1 cellular context compared by ENCODE assay signal in the genomic region with DNA sequence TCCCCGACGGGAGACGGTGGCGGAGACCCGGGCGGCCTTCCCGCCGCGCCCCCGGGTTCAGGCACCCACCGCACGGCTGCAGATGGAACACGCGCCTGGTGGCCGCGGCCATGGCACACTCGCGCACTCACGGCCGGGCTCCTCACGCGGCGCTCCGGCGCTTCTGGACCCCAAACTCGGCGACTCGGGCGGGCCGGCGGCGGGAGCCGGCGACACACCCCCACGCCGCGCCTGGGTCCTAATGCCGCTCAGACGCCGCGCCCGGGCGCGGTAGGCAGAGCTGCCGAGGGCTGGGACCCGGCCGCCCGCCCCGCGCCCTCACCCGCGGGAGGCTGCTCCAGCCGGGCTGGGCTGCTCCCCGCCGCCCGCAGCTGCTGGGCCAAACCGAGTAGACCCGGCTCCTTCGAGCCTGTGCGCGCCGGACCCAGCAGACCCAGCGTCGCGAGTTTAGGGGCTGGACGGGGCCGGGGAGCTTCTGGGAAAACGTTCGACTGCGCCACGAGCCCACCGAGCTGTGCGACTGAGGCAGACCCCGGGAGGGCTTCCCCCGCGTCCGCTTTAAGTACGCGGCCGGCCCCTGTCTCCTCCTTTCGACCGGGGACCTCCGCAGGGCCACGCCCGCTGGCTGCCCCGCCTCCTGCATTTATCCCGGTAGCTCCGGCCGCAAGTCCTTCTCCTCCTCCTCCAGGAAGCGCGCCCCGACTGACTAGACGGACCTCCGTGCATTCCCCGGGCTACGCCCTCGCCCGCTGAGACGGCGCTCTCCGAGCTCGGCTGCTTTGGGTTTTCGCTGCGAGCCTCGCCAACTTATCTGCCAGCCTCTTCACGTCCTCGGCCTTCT.
TF ChIP-seq lines count a peak whose summit lies in the region.

A gene (minus strand): TSS at position 165 of the 841 bp plus-strand sequence. CDS start 53 bp downstream, at position 112.

TF ChIP-seq in HepG2, 621 proteins besides CTCF, POLR2A, EP300 and RAD21 (continued from another document and continues in another):
- no peak for TF ChIP-seq ZNF75D (CRISPR knock-in tag; IDR thresholded peaks at IDR 0.05; ENCODE audit: borderline replicate concordance)
- TF ChIP-seq CAMTA2 (CRISPR knock-in tag; IDR thresholded peaks at IDR 0.05; ENCODE audit: borderline replicate concordance), result no peak
- no peak for TF ChIP-seq ZFP41 (CRISPR knock-in tag; IDR thresholded peaks at IDR 0.05; ENCODE audit: borderline replicate concordance)
- TF ChIP-seq ZNF567 (CRISPR knock-in tag; IDR thresholded peaks at IDR 0.05; ENCODE audit: borderline replicate concordance), result no peak
- peak; percentile 63 for TF ChIP-seq PHF21A (CRISPR knock-in tag; IDR thresholded peaks at IDR 0.05)
- TF ChIP-seq ELF3 (CRISPR knock-in tag; IDR thresholded peaks at IDR 0.05), result peak; percentile 55
- TF ChIP-seq HNRNPK (IDR thresholded peaks at IDR 0.05; ENCODE audit: low read depth, low read length, poor library complexity, severe bottlenecking), result no peak
- TF ChIP-seq, protein P1, sequence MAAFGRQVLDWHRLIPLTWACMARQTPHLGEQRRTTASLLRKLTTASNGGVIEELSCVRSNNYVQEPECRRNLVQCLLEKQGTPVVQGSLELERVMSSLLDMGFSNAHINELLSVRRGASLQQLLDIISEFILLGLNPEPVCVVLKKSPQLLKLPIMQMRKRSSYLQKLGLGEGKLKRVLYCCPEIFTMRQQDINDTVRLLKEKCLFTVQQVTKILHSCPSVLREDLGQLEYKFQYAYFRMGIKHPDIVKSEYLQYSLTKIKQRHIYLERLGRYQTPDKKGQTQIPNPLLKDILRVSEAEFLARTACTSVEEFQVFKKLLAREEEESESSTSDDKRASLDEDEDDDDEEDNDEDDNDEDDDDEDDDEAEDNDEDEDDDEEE (CRISPR knock-in tag; IDR thresholded peaks at IDR 0.05), result peak; percentile 72; the same call in 1 of the 2 replicates
- TF ChIP-seq PHF5A (CRISPR knock-in tag; IDR thresholded peaks at IDR 0.05; ENCODE audit: low read depth, unreplicated experiment), result peak; percentile 13
- TF ChIP-seq, protein P2, sequence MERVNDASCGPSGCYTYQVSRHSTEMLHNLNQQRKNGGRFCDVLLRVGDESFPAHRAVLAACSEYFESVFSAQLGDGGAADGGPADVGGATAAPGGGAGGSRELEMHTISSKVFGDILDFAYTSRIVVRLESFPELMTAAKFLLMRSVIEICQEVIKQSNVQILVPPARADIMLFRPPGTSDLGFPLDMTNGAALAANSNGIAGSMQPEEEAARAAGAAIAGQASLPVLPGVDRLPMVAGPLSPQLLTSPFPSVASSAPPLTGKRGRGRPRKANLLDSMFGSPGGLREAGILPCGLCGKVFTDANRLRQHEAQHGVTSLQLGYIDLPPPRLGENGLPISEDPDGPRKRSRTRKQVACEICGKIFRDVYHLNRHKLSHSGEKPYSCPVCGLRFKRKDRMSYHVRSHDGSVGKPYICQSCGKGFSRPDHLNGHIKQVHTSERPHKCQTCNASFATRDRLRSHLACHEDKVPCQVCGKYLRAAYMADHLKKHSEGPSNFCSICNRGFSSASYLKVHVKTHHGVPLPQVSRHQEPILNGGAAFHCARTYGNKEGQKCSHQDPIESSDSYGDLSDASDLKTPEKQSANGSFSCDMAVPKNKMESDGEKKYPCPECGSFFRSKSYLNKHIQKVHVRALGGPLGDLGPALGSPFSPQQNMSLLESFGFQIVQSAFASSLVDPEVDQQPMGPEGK (CRISPR knock-in tag; IDR thresholded peaks at IDR 0.05), result 0 out of 2 replicates have a peak, but pooled peaks have one; percentile 6
- peak; percentile 7; the same call in 1 of the 2 replicates for TF ChIP-seq NFYC (CRISPR knock-in tag; IDR thresholded peaks at IDR 0.05)
- TF ChIP-seq, protein P3, sequence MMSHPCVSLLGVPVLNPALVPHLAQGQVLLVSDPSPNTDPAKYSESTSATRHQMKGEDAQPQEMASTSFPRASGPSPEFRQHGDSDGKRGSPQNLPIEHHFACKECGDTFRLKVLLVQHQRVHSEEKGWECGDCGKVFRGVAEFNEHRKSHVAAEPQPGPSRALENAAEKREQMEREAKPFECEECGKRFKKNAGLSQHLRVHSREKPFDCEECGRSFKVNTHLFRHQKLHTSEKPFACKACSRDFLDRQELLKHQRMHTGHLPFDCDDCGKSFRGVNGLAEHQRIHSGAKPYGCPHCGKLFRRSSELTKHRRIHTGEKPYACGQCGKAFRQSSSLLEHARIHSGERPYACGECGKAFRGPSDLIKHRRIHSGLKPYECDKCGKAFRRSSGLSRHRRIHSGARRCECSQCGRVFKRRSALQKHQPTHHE (CRISPR knock-in tag; IDR thresholded peaks at IDR 0.05; ENCODE audit: borderline replicate concordance), result peak; percentile 44; the same call in 1 of the 2 replicates
- peak; percentile 65; the same call in 1 of the 2 replicates for TF ChIP-seq ZNF160 (CRISPR knock-in tag; IDR thresholded peaks at IDR 0.05)
- peak; percentile 71 for TF ChIP-seq ZNF274 (CRISPR knock-in tag; IDR thresholded peaks at IDR 0.05)
- TF ChIP-seq, protein P4, sequence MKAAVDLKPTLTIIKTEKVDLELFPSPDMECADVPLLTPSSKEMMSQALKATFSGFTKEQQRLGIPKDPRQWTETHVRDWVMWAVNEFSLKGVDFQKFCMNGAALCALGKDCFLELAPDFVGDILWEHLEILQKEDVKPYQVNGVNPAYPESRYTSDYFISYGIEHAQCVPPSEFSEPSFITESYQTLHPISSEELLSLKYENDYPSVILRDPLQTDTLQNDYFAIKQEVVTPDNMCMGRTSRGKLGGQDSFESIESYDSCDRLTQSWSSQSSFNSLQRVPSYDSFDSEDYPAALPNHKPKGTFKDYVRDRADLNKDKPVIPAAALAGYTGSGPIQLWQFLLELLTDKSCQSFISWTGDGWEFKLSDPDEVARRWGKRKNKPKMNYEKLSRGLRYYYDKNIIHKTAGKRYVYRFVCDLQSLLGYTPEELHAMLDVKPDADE (CRISPR knock-in tag; IDR thresholded peaks at IDR 0.05), result peak; percentile 93; the same call in 1 of the 2 replicates
- peak; percentile 35; the same call in 1 of the 2 replicates for TF ChIP-seq ZNF451 (CRISPR knock-in tag; IDR thresholded peaks at IDR 0.05)
- TF ChIP-seq AGO2 (optimal IDR thresholded peaks at IDR 0.05; ENCODE audit: low read depth, low read length), result no peak
- TF ChIP-seq, protein P5, sequence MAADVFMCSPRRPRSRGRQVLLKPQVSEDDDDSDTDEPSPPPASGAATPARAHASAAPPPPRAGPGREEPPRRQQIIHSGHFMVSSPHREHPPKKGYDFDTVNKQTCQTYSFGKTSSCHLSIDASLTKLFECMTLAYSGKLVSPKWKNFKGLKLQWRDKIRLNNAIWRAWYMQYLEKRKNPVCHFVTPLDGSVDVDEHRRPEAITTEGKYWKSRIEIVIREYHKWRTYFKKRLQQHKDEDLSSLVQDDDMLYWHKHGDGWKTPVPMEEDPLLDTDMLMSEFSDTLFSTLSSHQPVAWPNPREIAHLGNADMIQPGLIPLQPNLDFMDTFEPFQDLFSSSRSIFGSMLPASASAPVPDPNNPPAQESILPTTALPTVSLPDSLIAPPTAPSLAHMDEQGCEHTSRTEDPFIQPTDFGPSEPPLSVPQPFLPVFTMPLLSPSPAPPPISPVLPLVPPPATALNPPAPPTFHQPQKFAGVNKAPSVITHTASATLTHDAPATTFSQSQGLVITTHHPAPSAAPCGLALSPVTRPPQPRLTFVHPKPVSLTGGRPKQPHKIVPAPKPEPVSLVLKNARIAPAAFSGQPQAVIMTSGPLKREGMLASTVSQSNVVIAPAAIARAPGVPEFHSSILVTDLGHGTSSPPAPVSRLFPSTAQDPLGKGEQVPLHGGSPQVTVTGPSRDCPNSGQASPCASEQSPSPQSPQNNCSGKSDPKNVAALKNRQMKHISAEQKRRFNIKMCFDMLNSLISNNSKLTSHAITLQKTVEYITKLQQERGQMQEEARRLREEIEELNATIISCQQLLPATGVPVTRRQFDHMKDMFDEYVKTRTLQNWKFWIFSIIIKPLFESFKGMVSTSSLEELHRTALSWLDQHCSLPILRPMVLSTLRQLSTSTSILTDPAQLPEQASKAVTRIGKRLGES (CRISPR knock-in tag; IDR thresholded peaks at IDR 0.05; ENCODE audit: borderline replicate concordance), result no peak
- TF ChIP-seq ZNF614 (CRISPR knock-in tag; IDR thresholded peaks at IDR 0.05; ENCODE audit: borderline replicate concordance), result peak; percentile 44; the same call in 1 of the 2 replicates
- TF ChIP-seq ZNF235 (CRISPR knock-in tag; IDR thresholded peaks at IDR 0.05; ENCODE audit: borderline replicate concordance), result no peak; the same call in 1 of the 2 replicates
- TF ChIP-seq HES4 (CRISPR knock-in tag; IDR thresholded peaks at IDR 0.05; ENCODE audit: borderline replicate concordance), result peak; percentile 40; the same call in 1 of the 2 replicates
- no peak for TF ChIP-seq NCOA5 (CRISPR knock-in tag; IDR thresholded peaks at IDR 0.05)
- TF ChIP-seq SNAPC2 (CRISPR knock-in tag; IDR thresholded peaks at IDR 0.05), result peak; percentile 61; the same call in 1 of the 2 replicates
- TF ChIP-seq, protein P6, sequence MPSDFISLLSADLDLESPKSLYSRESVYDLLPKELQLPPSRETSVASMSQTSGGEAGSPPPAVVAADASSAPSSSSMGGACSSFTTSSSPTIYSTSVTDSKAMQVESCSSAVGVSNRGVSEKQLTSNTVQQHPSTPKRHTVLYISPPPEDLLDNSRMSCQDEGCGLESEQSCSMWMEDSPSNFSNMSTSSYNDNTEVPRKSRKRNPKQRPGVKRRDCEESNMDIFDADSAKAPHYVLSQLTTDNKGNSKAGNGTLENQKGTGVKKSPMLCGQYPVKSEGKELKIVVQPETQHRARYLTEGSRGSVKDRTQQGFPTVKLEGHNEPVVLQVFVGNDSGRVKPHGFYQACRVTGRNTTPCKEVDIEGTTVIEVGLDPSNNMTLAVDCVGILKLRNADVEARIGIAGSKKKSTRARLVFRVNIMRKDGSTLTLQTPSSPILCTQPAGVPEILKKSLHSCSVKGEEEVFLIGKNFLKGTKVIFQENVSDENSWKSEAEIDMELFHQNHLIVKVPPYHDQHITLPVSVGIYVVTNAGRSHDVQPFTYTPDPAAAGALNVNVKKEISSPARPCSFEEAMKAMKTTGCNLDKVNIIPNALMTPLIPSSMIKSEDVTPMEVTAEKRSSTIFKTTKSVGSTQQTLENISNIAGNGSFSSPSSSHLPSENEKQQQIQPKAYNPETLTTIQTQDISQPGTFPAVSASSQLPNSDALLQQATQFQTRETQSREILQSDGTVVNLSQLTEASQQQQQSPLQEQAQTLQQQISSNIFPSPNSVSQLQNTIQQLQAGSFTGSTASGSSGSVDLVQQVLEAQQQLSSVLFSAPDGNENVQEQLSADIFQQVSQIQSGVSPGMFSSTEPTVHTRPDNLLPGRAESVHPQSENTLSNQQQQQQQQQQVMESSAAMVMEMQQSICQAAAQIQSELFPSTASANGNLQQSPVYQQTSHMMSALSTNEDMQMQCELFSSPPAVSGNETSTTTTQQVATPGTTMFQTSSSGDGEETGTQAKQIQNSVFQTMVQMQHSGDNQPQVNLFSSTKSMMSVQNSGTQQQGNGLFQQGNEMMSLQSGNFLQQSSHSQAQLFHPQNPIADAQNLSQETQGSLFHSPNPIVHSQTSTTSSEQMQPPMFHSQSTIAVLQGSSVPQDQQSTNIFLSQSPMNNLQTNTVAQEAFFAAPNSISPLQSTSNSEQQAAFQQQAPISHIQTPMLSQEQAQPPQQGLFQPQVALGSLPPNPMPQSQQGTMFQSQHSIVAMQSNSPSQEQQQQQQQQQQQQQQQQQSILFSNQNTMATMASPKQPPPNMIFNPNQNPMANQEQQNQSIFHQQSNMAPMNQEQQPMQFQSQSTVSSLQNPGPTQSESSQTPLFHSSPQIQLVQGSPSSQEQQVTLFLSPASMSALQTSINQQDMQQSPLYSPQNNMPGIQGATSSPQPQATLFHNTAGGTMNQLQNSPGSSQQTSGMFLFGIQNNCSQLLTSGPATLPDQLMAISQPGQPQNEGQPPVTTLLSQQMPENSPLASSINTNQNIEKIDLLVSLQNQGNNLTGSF (CRISPR knock-in tag; IDR thresholded peaks at IDR 0.05), result peak; percentile 23; the same call in 1 of the 2 replicates
- TF ChIP-seq ZNF629 (CRISPR knock-in tag; conservative IDR thresholded peaks at IDR 0.05), result 0 out of 2 replicates have a peak, but pooled peaks have one; percentile 6
- TF ChIP-seq, protein P7, sequence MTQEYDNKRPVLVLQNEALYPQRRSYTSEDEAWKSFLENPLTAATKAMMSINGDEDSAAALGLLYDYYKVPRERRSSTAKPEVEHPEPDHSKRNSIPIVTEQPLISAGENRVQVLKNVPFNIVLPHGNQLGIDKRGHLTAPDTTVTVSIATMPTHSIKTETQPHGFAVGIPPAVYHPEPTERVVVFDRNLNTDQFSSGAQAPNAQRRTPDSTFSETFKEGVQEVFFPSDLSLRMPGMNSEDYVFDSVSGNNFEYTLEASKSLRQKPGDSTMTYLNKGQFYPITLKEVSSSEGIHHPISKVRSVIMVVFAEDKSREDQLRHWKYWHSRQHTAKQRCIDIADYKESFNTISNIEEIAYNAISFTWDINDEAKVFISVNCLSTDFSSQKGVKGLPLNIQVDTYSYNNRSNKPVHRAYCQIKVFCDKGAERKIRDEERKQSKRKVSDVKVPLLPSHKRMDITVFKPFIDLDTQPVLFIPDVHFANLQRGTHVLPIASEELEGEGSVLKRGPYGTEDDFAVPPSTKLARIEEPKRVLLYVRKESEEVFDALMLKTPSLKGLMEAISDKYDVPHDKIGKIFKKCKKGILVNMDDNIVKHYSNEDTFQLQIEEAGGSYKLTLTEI (CRISPR knock-in tag; conservative IDR thresholded peaks at IDR 0.05), result no peak
- no peak for TF ChIP-seq HNF4A (CRISPR knock-in tag; IDR thresholded peaks at IDR 0.05)
- peak; percentile 62 for TF ChIP-seq IKZF4 (CRISPR knock-in tag; IDR thresholded peaks at IDR 0.05; ENCODE audit: borderline replicate concordance, low read depth, not compliant biosample characterization)
- TF ChIP-seq EED (CRISPR knock-in tag; IDR thresholded peaks at IDR 0.05), result peak; percentile 86
- no peak; the same call in 1 of the 2 replicates for TF ChIP-seq ETV6 (CRISPR knock-in tag; conservative IDR thresholded peaks at IDR 0.05)
- TF ChIP-seq KMT2A (CRISPR knock-in tag; IDR thresholded peaks at IDR 0.05), result peak; percentile 70
- peak; percentile 69; the same call in 1 of the 2 replicates for TF ChIP-seq ZFP90 (CRISPR knock-in tag; IDR thresholded peaks at IDR 0.05; ENCODE audit: borderline replicate concordance)
- peak; percentile 79 to 85; a peak in 2 of 4 replicates for TF ChIP-seq KLF16 (CRISPR knock-in tag; IDR thresholded peaks at IDR 0.05)
- TF ChIP-seq, protein P8, sequence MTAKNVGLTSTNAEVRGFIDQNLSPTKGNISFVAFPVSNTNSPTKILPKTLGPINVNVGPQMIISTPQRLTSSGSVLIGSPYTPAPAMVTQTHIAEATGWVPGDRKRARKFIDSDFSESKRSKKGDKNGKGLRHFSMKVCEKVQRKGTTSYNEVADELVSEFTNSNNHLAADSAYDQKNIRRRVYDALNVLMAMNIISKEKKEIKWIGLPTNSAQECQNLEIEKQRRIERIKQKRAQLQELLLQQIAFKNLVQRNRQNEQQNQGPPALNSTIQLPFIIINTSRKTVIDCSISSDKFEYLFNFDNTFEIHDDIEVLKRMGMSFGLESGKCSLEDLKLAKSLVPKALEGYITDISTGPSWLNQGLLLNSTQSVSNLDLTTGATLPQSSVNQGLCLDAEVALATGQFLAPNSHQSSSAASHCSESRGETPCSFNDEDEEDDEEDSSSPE (CRISPR knock-in tag; IDR thresholded peaks at IDR 0.05), result peak; percentile 65
- TF ChIP-seq HOXD1 (CRISPR knock-in tag; IDR thresholded peaks at IDR 0.05), result peak; percentile 65; the same call in 1 of the 2 replicates
- TF ChIP-seq NAIF1 (CRISPR knock-in tag; IDR thresholded peaks at IDR 0.05; ENCODE audit: borderline replicate concordance), result no peak
- TF ChIP-seq SNRNP70 (IDR thresholded peaks at IDR 0.05; ENCODE audit: low read depth, low read length), result no peak
- TF ChIP-seq ISL2 (CRISPR knock-in tag; IDR thresholded peaks at IDR 0.05), result peak; percentile 65
- no peak for TF ChIP-seq HOXA7 (CRISPR knock-in tag; IDR thresholded peaks at IDR 0.05)
- TF ChIP-seq ATF7 (IDR thresholded peaks at IDR 0.05), result no peak
- no peak for TF ChIP-seq ATF7 (CRISPR knock-in tag; IDR thresholded peaks at IDR 0.05)
